15 cellular contexts compared by ENCODE assay signal in the genomic region with DNA sequence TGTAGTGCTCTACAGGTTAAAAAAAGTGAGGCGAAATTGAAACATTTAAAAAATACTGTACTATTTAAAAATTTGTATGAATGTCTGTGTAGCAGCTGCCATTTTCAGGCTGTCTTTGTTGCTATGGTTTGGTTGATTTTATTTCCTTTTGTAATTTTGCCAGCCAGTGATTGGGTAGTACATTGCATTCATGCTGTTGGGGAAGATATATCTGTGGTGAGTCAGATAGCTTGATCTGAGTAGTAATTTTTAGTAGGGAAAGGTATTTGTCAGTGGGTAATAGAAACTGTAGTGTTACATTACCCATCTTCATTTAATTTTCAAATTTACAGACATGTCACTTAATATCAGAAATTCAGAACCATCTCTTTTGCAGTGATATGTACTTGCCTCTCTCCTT. TPM values are rescaled to one million over a fixed set of nuclear protein-coding genes. Genes with fewer than 3 reads are reported as not detected.
DNase-seq lines count a peak whose midpoint lies in the region; ATAC-seq and TF ChIP-seq lines count a peak whose summit lies in the region.
"Had no signal": no experiment of that assay in that cellular context is flagged by ENCODE, and none has a peak within 500 bp of the region (broad histone marks: within the 10 kb centered on the region; RNA-seq: fewer than 3 reads in every experiment).

No MANE protein-coding gene starts in this region.

- H3K36me3 ChIP-seq in mucosa of descending colon (ENCODE audit: low read depth), result no peaks in the 10 kb centered on the region
- no peaks in the 10 kb centered on the region for H3K36me3 ChIP-seq in H7 (replicated peaks; ENCODE audit: control insufficient read depth, insufficient read depth, low read length)
- H3K36me3 ChIP-seq: esophagus muscularis mucosa, right atrium auricular region had no signal

- DNase-seq in AG10803 (ENCODE audit: low read depth) (peak; percentile 78), NCI-H2029 treated with DMSO at 0.1 percent for 48 hours (lab: John Stamatoyannopoulos, UW) (peak; percentile 75), choroid plexus epithelial cell (ENCODE audit: low read depth) (peak; percentile 85), mucosa of descending colon (no peak), OCI-M2 (lab: John Stamatoyannopoulos, UW; ENCODE audit: unreplicated experiment) (no peak), H7 (no peak)
- DNase-seq in stimulated activated naive CD4-positive, alpha-beta T cell treated with Interleukin-2 at 50 U/mL for 16 hours (lab: John Stamatoyannopoulos, UW), result no peak
- DNase-seq: activated naive CD4-positive, alpha-beta T cell; NCI-H1092 treated with DMSO at 0.1 percent for 48 hours; NCI-H510A treated with DMSO at 0.1 percent for 48 hours; stimulated activated CD4-positive, alpha-beta T cell treated with anti-CD3 and anti-CD28 coated beads, Interleukin-4, amount 100 ng/mL, for 4 hours; stimulated activated naive CD4-positive, alpha-beta T cell had no signal

- no peaks in the 10 kb centered on the region for H3K27me3 ChIP-seq in H7 (ENCODE audit: control insufficient read depth, insufficient read depth, low read length)
- H3K27me3 ChIP-seq: esophagus muscularis mucosa, right atrium auricular region had no signal

- no peak for TF ChIP-seq CTCF in AG10803 (conservative IDR thresholded peaks at IDR 0.05; ENCODE audit: low read length)
- TF ChIP-seq CTCF in choroid plexus epithelial cell (conservative IDR thresholded peaks at IDR 0.05; ENCODE audit: low read depth, low read length), result no peak
- TF ChIP-seq CTCF in mucosa of descending colon (IDR thresholded peaks at IDR 0.05), result no peak

- ATAC-seq in mucosa of descending colon (peak; percentile 20), HG02885 (IDR thresholded peaks at IDR 0.05; ENCODE audit: poor library complexity, unreplicated experiment) (no peak)

- H3K4me3 ChIP-seq in AG10803 (ENCODE audit: low read length) (no peak overlapping the region), choroid plexus epithelial cell (ENCODE audit: low read depth, low read length) (no peak overlapping the region), mucosa of descending colon (no peak overlapping the region), H7 (ENCODE audit: insufficient read depth, low read depth, low read length) (no peak overlapping the region)
- H3K4me3 ChIP-seq: esophagus muscularis mucosa, right atrium auricular region had no signal

- H3K4me1 ChIP-seq in mucosa of descending colon (ENCODE audit: low read depth), result peaks cover 2% of the 10 kb centered on the region

- intact Hi-C loops in mucosa of descending colon (cut with DNase I, micrococcal nuclease), result no loop called here

- no peaks in the 10 kb centered on the region for H3K9me3 ChIP-seq in mucosa of descending colon
- H3K9me3 ChIP-seq: esophagus muscularis mucosa, right atrium auricular region had no signal

RNA-seq across cellular contexts. Expression of a gene that starts 15.0 kb away (rescaled TPM):
- 100 to 1,000 TPM in 1 of 3 donors, 10 to 100 TPM in 2; 46.4 to 145 (median 51.1) TPM for total RNA-seq in mucosa of descending colon
- total RNA-seq in H7 (2014; rRNA removed; shearing (Covaris generic)), result 8.4 and 11.3 TPM in 2 replicates

Comparison
In these comparisons a context has a peak if more than half of its experiments do, and no peak if none do; other contexts are left out.
1. DNase-seq: peak in AG10803 (single experiment), NCI-H2029 treated with DMSO at 0.1 percent for 48 hours (single experiment) and choroid plexus epithelial cell (single experiment); none in mucosa of descending colon (0 of 3), OCI-M2 (single experiment), H7 (single experiment) and stimulated activated naive CD4-positive, alpha-beta T cell treated with Interleukin-2 at 50 U/mL for 16 hours (single experiment).